15 cellular contexts compared by ENCODE assay signal in the genomic region with DNA sequence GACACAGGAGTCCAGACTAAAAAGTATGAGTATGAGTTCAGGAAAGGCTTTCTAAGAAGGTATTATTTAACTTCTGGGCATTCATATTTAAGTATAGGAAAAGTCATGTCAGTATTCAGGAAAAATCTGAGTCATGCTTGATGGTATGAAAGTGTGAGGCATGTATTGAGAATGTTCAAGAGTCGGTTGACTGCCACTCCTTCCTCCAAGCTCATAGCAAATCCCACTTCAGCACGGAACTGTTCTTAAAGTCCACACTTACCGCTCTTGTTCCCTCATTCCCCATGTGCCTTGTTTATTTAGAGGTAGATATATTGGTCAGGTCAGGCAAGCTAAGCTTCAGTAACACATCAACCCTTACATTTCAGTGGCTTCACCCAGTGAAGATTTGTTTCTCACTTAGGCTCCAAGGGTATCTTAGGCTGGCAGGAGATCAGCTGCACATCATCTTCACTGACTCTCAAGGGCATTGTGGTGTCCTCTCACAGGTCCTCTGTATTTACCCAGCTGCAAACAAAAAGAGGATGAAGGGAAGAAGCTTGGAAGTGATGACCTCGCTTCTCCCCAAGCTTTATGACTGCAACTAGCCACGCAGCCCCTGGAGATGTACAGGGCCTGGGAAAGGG.
DNase-seq lines count a peak whose midpoint lies in the region; ATAC-seq and TF ChIP-seq lines count a peak whose summit lies in the region.
"Had no signal": no experiment of that assay in that cellular context is flagged by ENCODE, and none has a peak within 500 bp of the region (broad histone marks: within the 10 kb centered on the region; RNA-seq: fewer than 3 reads in every experiment).

No MANE protein-coding gene starts in this region.

- H3K36me3 Mint-ChIP-seq in T-helper 17 cell (ENCODE audit: low read depth), result no peaks in the 10 kb centered on the region

- DNase-seq in GM03348 (ENCODE audit: low spot score), result peak; percentile 2
- DNase-seq in RPMI7951 (ENCODE audit: low read depth), result peak; percentile 23
- peak; percentile 41 for DNase-seq in fibroblast of mammary gland (ENCODE audit: low read depth)
- peak; percentile 86 for DNase-seq in retinal pigment epithelial cell (ENCODE audit: low read depth)
- no peak for DNase-seq in occipital lobe (lab: John Stamatoyannopoulos, UW)
- no peak for DNase-seq in WERI-Rb-1
- DNase-seq in T-helper 17 cell, result no peak
- no peak for DNase-seq in dermis blood vessel endothelial cell
- DNase-seq: activated CD4-positive, alpha-beta T cell treated with anti-CD3 and anti-CD28 coated beads for 48 hours; activated gamma-delta T cell; Caco-2; NCI-H1417 treated with DMSO at 0.1 percent for 48 hours; NCI-H748 treated with DMSO at 0.1 percent for 48 hours had no signal

- no peaks in the 10 kb centered on the region for H3K4me1 Mint-ChIP-seq in T-helper 17 cell

- no peak overlapping the region for H3K4me3 Mint-ChIP-seq in T-helper 17 cell

- H3K4me3 ChIP-seq in fibroblast of mammary gland (ENCODE audit: control insufficient read depth, low read depth, low read length), result no peak overlapping the region
- H3K4me3 ChIP-seq in retinal pigment epithelial cell (ENCODE audit: low read length), result no peak overlapping the region
- no peak overlapping the region for H3K4me3 ChIP-seq in WERI-Rb-1 (ENCODE audit: low read depth, low read length)
- H3K4me3 ChIP-seq: coronary artery, skin epidermis had no signal

- TF ChIP-seq CTCF in fibroblast of mammary gland (conservative IDR thresholded peaks at IDR 0.05; ENCODE audit: control insufficient read depth, insufficient read depth, low read depth, low read length), result no peak
- TF ChIP-seq CTCF in retinal pigment epithelial cell (conservative IDR thresholded peaks at IDR 0.05; ENCODE audit: low read depth, low read length), result no peak
- no peak for TF ChIP-seq CTCF in WERI-Rb-1 (IDR thresholded peaks at IDR 0.05; ENCODE audit: low read depth, low read length)

- H3K36me3 ChIP-seq in WERI-Rb-1, result no peaks in the 10 kb centered on the region

- no peaks in the 10 kb centered on the region for H3K27me3 ChIP-seq in WERI-Rb-1 (ENCODE audit: insufficient read depth, low read depth, severe bottlenecking)

- H3K27ac ChIP-seq in WERI-Rb-1, result no peak overlapping the region
- H3K27ac ChIP-seq: coronary artery, skin epidermis had no signal

- H3K27me3 Mint-ChIP-seq in T-helper 17 cell, result no peaks in the 10 kb centered on the region

- ATAC-seq in T-helper 17 cell, result no peak

- H3K27ac Mint-ChIP-seq in T-helper 17 cell, result no peak overlapping the region

- no peaks in the 10 kb centered on the region for H3K9me3 ChIP-seq in WERI-Rb-1 (ENCODE audit: severe bottlenecking)
- H3K9me3 ChIP-seq in T-helper 17 cell (ENCODE audit: control insufficient read depth, low read length, poor library complexity, severe bottlenecking), result no peaks in the 10 kb centered on the region
- H3K9me3 ChIP-seq: Caco-2 had no signal

Comparison
In these comparisons a context has a peak if more than half of its experiments do, and no peak if none do; other contexts are left out.
1. DNase-seq: peak in GM03348 (single experiment), RPMI7951 (single experiment), fibroblast of mammary gland (single experiment) and retinal pigment epithelial cell (single experiment); none in occipital lobe (single experiment), WERI-Rb-1 (single experiment), T-helper 17 cell (0 of 3) and dermis blood vessel endothelial cell (single experiment).